8 cellular contexts compared by ENCODE assay signal in the genomic region with DNA sequence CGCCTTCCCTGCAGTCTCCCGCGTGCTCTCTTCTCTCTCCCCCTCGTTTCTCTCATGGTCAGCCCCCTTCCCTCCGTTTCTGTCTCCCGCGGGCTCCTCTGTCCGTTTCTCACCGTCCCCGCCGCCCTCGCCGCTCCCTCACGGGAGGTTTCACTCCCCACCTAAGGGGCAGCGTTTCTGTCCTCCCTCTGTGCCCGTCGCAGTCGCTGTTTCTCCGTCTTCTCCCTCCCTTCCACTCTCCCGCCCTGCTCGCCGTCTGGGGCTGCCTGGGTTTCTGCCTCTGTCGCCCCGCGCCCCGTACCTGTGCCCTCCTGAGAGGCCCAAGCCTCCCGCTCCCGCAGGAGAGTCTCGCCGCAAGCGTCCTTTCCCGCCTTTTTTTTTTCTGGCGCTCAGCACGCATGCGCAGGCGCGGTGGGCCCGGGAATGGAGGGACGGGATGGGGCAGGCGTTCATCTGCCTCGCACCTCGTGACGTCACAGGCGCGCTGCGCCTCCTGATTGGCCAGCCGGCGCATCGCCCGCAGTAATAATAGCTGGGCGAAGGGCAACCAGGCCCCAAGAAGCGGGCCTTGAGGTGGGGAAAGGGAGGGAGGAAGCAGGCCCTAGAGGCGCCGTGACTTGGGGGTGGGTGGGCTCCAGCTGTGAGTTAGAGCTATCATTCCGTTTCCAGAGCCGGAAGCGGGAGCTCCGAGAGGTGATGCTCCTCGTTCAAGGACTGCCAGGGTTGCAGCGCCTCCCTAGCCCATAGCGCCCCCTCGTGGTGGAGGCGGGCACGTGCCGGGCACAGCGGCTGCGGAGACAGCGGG. TPM values are rescaled to one million over a fixed set of nuclear protein-coding genes. Genes with fewer than 3 reads are reported as not detected.
DNase-seq lines count a peak whose midpoint lies in the region; ATAC-seq and TF ChIP-seq lines count a peak whose summit lies in the region.

No MANE protein-coding gene starts in this region.

- H3K36me3 ChIP-seq in RWPE2 (ENCODE audit: low read depth) (no peaks in the 10 kb centered on the region), neuron (ENCODE audit: insufficient read depth, low read length) (no peaks in the 10 kb centered on the region), stomach smooth muscle (ENCODE audit: control insufficient read depth in 2 of 2, insufficient read depth in 2 of 2, low read length in 2 of 2) (peaks cover 8 to 18% of the 10 kb centered on the region in 2 donors)

- no peaks in the 10 kb centered on the region for H3K27me3 ChIP-seq in RWPE2 (ENCODE audit: insufficient read depth, poor library complexity, severe bottlenecking)
- H3K27me3 ChIP-seq in neuron (ENCODE audit: insufficient read depth, low read length), result no peaks in the 10 kb centered on the region
- H3K27me3 ChIP-seq in stomach smooth muscle (ENCODE audit: control insufficient read depth in 1 of 2, insufficient read depth in 2 of 2, low read length in 2 of 2), result no peaks in the 10 kb centered on the region

- no peak overlapping the region for H3K27ac ChIP-seq in RWPE2 (ENCODE audit: poor library complexity, severe bottlenecking)
- peak overlapping the region; percentile 53 for H3K27ac ChIP-seq in stomach smooth muscle (ENCODE audit: low read length)

- TF ChIP-seq CTCF in LNCaP clone FGC (IDR thresholded peaks at IDR 0.05; ENCODE audit: control insufficient read depth, extremely low read depth, insufficient read depth), result peak; percentile 98
- TF ChIP-seq CTCF in RWPE2 (IDR thresholded peaks at IDR 0.05; ENCODE audit: poor library complexity, severe bottlenecking), result peak; percentile 94
- peak; percentile 92 for TF ChIP-seq CTCF in foreskin fibroblast (IDR thresholded peaks at IDR 0.05; ENCODE audit: low read depth, low read length)

- peak; percentile 86 for ATAC-seq in RWPE2 (ENCODE audit: low read depth)

- H3K4me3 ChIP-seq in LNCaP clone FGC (ENCODE audit: low read depth, low read length) (peak overlapping the region; percentile 35), RWPE2 (ENCODE audit: severe bottlenecking) (peak overlapping the region; percentile 14), foreskin fibroblast (ENCODE audit: low read depth in 1 of 2, low read length in 2 of 2) (peak overlapping the region; percentile 44 to 60), neuron (ENCODE audit: low read length) (peak overlapping the region; percentile 46), stomach smooth muscle (ENCODE audit: low read length in 2 of 2) (peak overlapping the region; percentile 47 to 78)

- H3K9me3 ChIP-seq in RWPE2 (ENCODE audit: severe bottlenecking) (no peaks in the 10 kb centered on the region), neuron (ENCODE audit: low read length) (no peaks in the 10 kb centered on the region), stomach smooth muscle (ENCODE audit: control insufficient read depth in 2 of 2, low read length in 2 of 2) (no peaks in the 10 kb centered on the region)

- peak overlapping the region; percentile 63 for H2AFZ ChIP-seq in neuron (ENCODE audit: low read depth, low read length)

- no peaks in the 10 kb centered on the region for H3K4me1 ChIP-seq in RWPE2 (ENCODE audit: insufficient read depth, poor library complexity, severe bottlenecking)
- H3K4me1 ChIP-seq in neuron (ENCODE audit: insufficient read depth, low read length), result no peaks in the 10 kb centered on the region
- H3K4me1 ChIP-seq in stomach smooth muscle (ENCODE audit: control insufficient read depth, insufficient read depth, low read length), result peaks cover 17% of the 10 kb centered on the region

- H3K9ac ChIP-seq in stomach smooth muscle (ENCODE audit: low read length in 2 of 2), result no peak overlapping the region

- DNase-seq in ELF-1 (ENCODE audit: low read depth, low spot score), result peak; percentile 94
- DNase-seq in H4 (ENCODE audit: low spot score), result peak; percentile 96
- DNase-seq in LNCaP clone FGC (ENCODE audit: low read depth), result peak; percentile 74
- peak; percentile 90 for DNase-seq in RWPE2 (ENCODE audit: low spot score)
- peak; percentile 87 for DNase-seq in activated effector memory CD4-positive, alpha-beta T cell treated with Interleukin-2 at 50 U/mL for 16 hours
- peak; percentile 83 to 96 for DNase-seq in foreskin fibroblast

RNA-seq across cellular contexts. Expression of a gene that starts 15.4 kb away (rescaled TPM):
- 0.23 and 0.29 TPM in 2 replicates for total RNA-seq in H4 (2014; rRNA removed; shearing (Covaris generic))

RNA-seq across cellular contexts. Expression of a gene that starts 18.7 kb away (rescaled TPM):
- total RNA-seq in H4 (2014; rRNA removed; shearing (Covaris generic)), result 28.0 and 28.9 TPM in 2 replicates

RNA-seq across cellular contexts. Expression of a gene that starts 27.2 kb away (rescaled TPM):
- total RNA-seq in H4 (2014; rRNA removed; shearing (Covaris generic)), result 1.4 and 3.9 TPM in 2 replicates

RNA-seq across cellular contexts. Expression of a gene that starts 33.3 kb away (rescaled TPM):
- not detected in 2 replicates for total RNA-seq in H4 (2014; rRNA removed; shearing (Covaris generic))

RNA-seq across cellular contexts. Expression of a gene that starts 39.1 kb away (rescaled TPM):
- total RNA-seq in H4 (2014; rRNA removed; shearing (Covaris generic)), result not detected in 2 replicates
